In genomic region chr12:132689227-132689626, GRCh38 we compare ENCODE assay signal across 1 cellular context.
TF ChIP-seq lines count a peak whose summit lies in the region.

No MANE protein-coding gene starts in this region.

TF ChIP-seq in K562, 482 proteins besides CTCF, POLR2A, EP300 and RAD21:
- no peak for TF ChIP-seq CREB3 (tag; conservative IDR thresholded peaks at IDR 0.05; ENCODE audit: low read depth)
- TF ChIP-seq RBFOX2 (IDR thresholded peaks at IDR 0.05; ENCODE audit: low read depth, low read length): peak; percentile 51
